Comparison of ENCODE assay signal across 2 cellular contexts in genomic region chr1:171455967-171456366, GRCh38.
TF ChIP-seq lines count a peak whose summit lies in the region.

No MANE protein-coding gene starts in this region.

TF ChIP-seq in IMR-90, 13 proteins besides CTCF, POLR2A, EP300 and RAD21:
- no peak for TF ChIP-seq BHLHE40 (IDR thresholded peaks at IDR 0.05; ENCODE audit: low read depth, low read length)

TF ChIP-seq in K562, 482 proteins besides CTCF, POLR2A, EP300 and RAD21:
- no peak for TF ChIP-seq JUNB (CRISPR knock-in tag; conservative IDR thresholded peaks at IDR 0.05)
- TF ChIP-seq MLX (CRISPR knock-in tag; conservative IDR thresholded peaks at IDR 0.05): no peak
- no peak for TF ChIP-seq E2F1 (CRISPR knock-in tag; IDR thresholded peaks at IDR 0.05)
- TF ChIP-seq ZFP30 (CRISPR knock-in tag; IDR thresholded peaks at IDR 0.05; ENCODE audit: borderline replicate concordance): no peak
- TF ChIP-seq TRIM28 (IDR thresholded peaks at IDR 0.05): no peak
- no peak for TF ChIP-seq ZNF316 (IDR thresholded peaks at IDR 0.05)
- TF ChIP-seq ZNF584 (CRISPR knock-in tag; IDR thresholded peaks at IDR 0.05; ENCODE audit: low read depth): no peak
- no peak for TF ChIP-seq THAP7 (CRISPR knock-in tag; IDR thresholded peaks at IDR 0.05)
- TF ChIP-seq NFE2L1 (tag; IDR thresholded peaks at IDR 0.05; ENCODE audit: borderline replicate concordance, low read depth): no peak
